ENCODE assay signal across 8 cellular contexts in genomic region chr2:98455494-98455976, GRCh38. TPM values are rescaled to one million over a fixed set of nuclear protein-coding genes. Genes with fewer than 3 reads are reported as not detected.
DNase-seq lines count a peak whose midpoint lies in the region; ATAC-seq and TF ChIP-seq lines count a peak whose summit lies in the region.

No MANE protein-coding gene starts in this region.

- intact Hi-C loops in spleen (cut with DNase I; ENCODE audit: low total_unique reads), result no loop called here

- ATAC-seq in DND-41 (ENCODE audit: insufficient read depth, low read depth) (peak; percentile 48), GM21515 (IDR thresholded peaks at IDR 0.05; ENCODE audit: unreplicated experiment) (peak; percentile 44)

- H3K9me3 ChIP-seq in DND-41 (ENCODE audit: insufficient read depth, low read length, severe bottlenecking) (no peaks in the 10 kb centered on the region), spleen (no peaks in the 10 kb centered on the region)

- H4K20me1 ChIP-seq in DND-41 (ENCODE audit: insufficient read depth, low read length), result peaks cover 68% of the 10 kb centered on the region

- H3K4me3 ChIP-seq in DND-41 (ENCODE audit: low read depth in 1 of 2, low read length in 2 of 2), result no peak overlapping the region
- H3K4me3 ChIP-seq in spleen, result peak overlapping the region in 1 of 8 donors; percentile 50

- no peak for DNase-seq in DND-41
- peak; percentile 90 for DNase-seq in NOMO-1 treated with DMSO at 0.1 percent for 48 hours (lab: John Stamatoyannopoulos, UW; ENCODE audit: unreplicated experiment)
- DNase-seq in effector CD4-positive, alpha-beta T cell, result peak; percentile 26
- DNase-seq in spleen, result peak; percentile 74
- DNase-seq in activated CD4-positive, CD25-positive, alpha-beta regulatory T cell treated with anti-CD3 and anti-CD28 coated beads, Interleukin-2, amount 50 U/mL, for 72 hours, result no peak
- no peak for DNase-seq in cerebellar cortex (ENCODE audit: low spot score)
- DNase-seq in NCI-H1092 (lab: John Stamatoyannopoulos, UW), result no peak

- peak overlapping the region; percentile 49 for H3K27ac ChIP-seq in DND-41 (ENCODE audit: low read length)
- H3K27ac ChIP-seq in spleen, result peak overlapping the region; percentile 36 to 87 (median 82)

- peaks cover 54% of the 10 kb centered on the region for H3K4me1 ChIP-seq in DND-41 (ENCODE audit: insufficient read depth, low read length)
- H3K4me1 ChIP-seq in spleen, result peaks cover 43 to 100% (median 91%) of the 10 kb centered on the region in 6 donors

- no peak overlapping the region for H2AFZ ChIP-seq in DND-41 (ENCODE audit: low read depth, low read length)

- 17 to 42% (median 25%) methylated on average over 4 of the region's 4 CpGs for WGBS in spleen, 5 donors

- H3K36me3 ChIP-seq in DND-41 (ENCODE audit: insufficient read depth, low read length) (peaks cover 11% of the 10 kb centered on the region), spleen (peaks cover 0 to 5% (median 0%) of the 10 kb centered on the region in 6 donors)

- TF ChIP-seq POLR2A in spleen (IDR thresholded peaks at IDR 0.05), result no peak

- no peak overlapping the region for H3K9ac ChIP-seq in DND-41 (ENCODE audit: low read depth, low read length)

- no peak overlapping the region for H3K4me2 ChIP-seq in DND-41 (ENCODE audit: insufficient read depth, low read length)

- H3K27me3 ChIP-seq in DND-41 (ENCODE audit: insufficient read depth, low read length, poor library complexity) (no peaks in the 10 kb centered on the region), spleen (replicated peaks in 1 of 7) (no peaks in the 10 kb centered on the region)

- peaks cover 100% of the 10 kb centered on the region for H3K79me2 ChIP-seq in DND-41 (ENCODE audit: insufficient read depth, low read length)

- no peak for TF ChIP-seq CTCF in DND-41 (IDR thresholded peaks at IDR 0.05; ENCODE audit: borderline replicate concordance, extremely low read depth, low read length, poor library complexity, severe bottlenecking)
- no peak for TF ChIP-seq CTCF in spleen (IDR thresholded peaks at IDR 0.05 in 8 of 11, conservative IDR thresholded peaks at IDR 0.05 in 3 of 11)

RNA-seq across cellular contexts. Expression of gene INPP4A, which starts 10.9 kb away (rescaled TPM):
- total RNA-seq in spleen, result 100 to 1,000 TPM in 1 of 7 donors, 10 to 100 TPM in 6; 55.1 to 102 (median 76.5) TPM
- polyA plus RNA-seq in spleen, result 1 to 10 TPM; 6.4 to 9.7 (median 7.1) TPM

Comparison
In these comparisons a context has a peak if more than half of its experiments do, and no peak if none do; other contexts are left out.
1. DNase-seq: peak in NOMO-1 treated with DMSO at 0.1 percent for 48 hours (single experiment), effector CD4-positive, alpha-beta T cell (single experiment) and spleen (single experiment); none in DND-41 (single experiment), activated CD4-positive, CD25-positive, alpha-beta regulatory T cell treated with anti-CD3 and anti-CD28 coated beads, Interleukin-2, amount 50 U/mL, for 72 hours (single experiment), cerebellar cortex (single experiment) and NCI-H1092 (single experiment).